Comparison of ENCODE assay signal across 11 cellular contexts in the genomic region with DNA sequence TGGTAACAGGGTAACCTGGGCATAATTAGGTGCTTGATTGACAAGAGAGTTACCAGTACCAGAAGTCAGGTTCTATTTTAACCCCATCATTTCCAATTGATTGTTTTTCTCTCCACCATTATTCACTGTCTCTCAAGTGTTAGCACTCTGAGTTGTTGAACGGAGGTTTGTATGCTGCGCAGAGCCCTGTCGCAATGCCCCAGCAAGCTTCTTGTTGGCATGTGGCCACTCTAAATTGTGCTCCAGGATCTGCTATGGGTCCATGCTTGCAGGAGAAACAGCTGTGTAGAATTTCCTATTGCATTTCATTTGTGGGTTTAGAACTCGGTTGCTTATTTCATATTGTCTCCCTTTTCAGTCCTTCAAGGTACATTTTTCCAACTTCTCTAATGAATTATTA.
DNase-seq lines count a peak whose midpoint lies in the region; ATAC-seq and TF ChIP-seq lines count a peak whose summit lies in the region.
"Had no signal": no experiment of that assay in that cellular context is flagged by ENCODE, and none has a peak within 500 bp of the region (broad histone marks: within the 10 kb centered on the region; RNA-seq: fewer than 3 reads in every experiment).

No MANE protein-coding gene starts in this region.

- no peaks in the 10 kb centered on the region for H3K9me3 ChIP-seq in sigmoid colon

- TF ChIP-seq CTCF in RWPE1 (conservative IDR thresholded peaks at IDR 0.05; ENCODE audit: low read depth) (no peak), fibroblast of the aortic adventitia (IDR thresholded peaks at IDR 0.05; ENCODE audit: insufficient read depth, low read length) (no peak), sigmoid colon (IDR thresholded peaks at IDR 0.05) (no peak), dorsolateral prefrontal cortex (IDR thresholded peaks at IDR 0.05 in 54 of 56, conservative IDR thresholded peaks at IDR 0.05 in 2 of 56; ENCODE audit: low read depth in 1 of 56, partially characterized antibody in 56 of 56) (no peak)

- peaks cover 0 to 65% (median 54%) of the 10 kb centered on the region in 4 donors for H3K4me1 ChIP-seq in sigmoid colon

- H3K36me3 ChIP-seq in sigmoid colon = peaks cover 14 to 27% (median 21%) of the 10 kb centered on the region in 4 donors

- H3K27me3 ChIP-seq in sigmoid colon = no peaks in the 10 kb centered on the region
- no peaks in the 10 kb centered on the region for H3K27me3 ChIP-seq in dorsolateral prefrontal cortex

- H3K27ac ChIP-seq in RWPE1 = peak overlapping the region; percentile 93
- peak overlapping the region; percentile 86 to 88 (median 86) for H3K27ac ChIP-seq in sigmoid colon
- H3K27ac ChIP-seq in dorsolateral prefrontal cortex = peak overlapping the region in 7 of 59 donors; percentile 19 to 79 (median 67)
- H3K27ac ChIP-seq: C4-2B had no signal

- 87 to 90% methylated on average over 4 of the region's 4 CpGs for WGBS in sigmoid colon, 2 donors

- intact Hi-C loops in sigmoid colon (cut with DNase I) (loop anchor here (5.0 kb wide), 3 partner anchors 40 to 115 kb away; no protein-coding TSS in a partner anchor), dorsolateral prefrontal cortex (cut with DNase I) (no loop called here)

- no peak for ATAC-seq in HG03521 (IDR thresholded peaks at IDR 0.05; ENCODE audit: unreplicated experiment)
- no peak for ATAC-seq in HG02884 (IDR thresholded peaks at IDR 0.05; ENCODE audit: unreplicated experiment)

- POLR2A ChIA-PET in RWPE1 (lab: Yijun Ruan, JAX; ENCODE audit: low non-redundant PET) = interaction anchor here (0.7 kb wide), 1 partner anchor 186 kb away, joined by 3 read pairs; no protein-coding TSS in a partner anchor

- CTCF ChIA-PET in RWPE1 (lab: Yijun Ruan, JAX) = interaction anchor here (0.6 to 1.4 kb wide), 3 partner anchors 181 to 200 kb away, joined by 4 to 11 read pairs (median 4); no protein-coding TSS in a partner anchor

- TF ChIP-seq POLR2A in sigmoid colon (IDR thresholded peaks at IDR 0.05) = no peak

- H3K4me3 ChIP-seq in fibroblast of the aortic adventitia (ENCODE audit: low read depth, low read length) (no peak overlapping the region), sigmoid colon (no peak overlapping the region), dorsolateral prefrontal cortex (no peak overlapping the region)

- DNase-seq in GF-D8 (lab: John Stamatoyannopoulos, UW) (peak; percentile 74), RWPE1 (ENCODE audit: low spot score) (no peak), fibroblast of the aortic adventitia (ENCODE audit: low read depth) (peak; percentile 11), sigmoid colon (peak; percentile 80), germinal center (ENCODE audit: low spot score) (no peak), dorsolateral prefrontal cortex (no peak)
- DNase-seq: effector CD4-positive, alpha-beta T cell; NCI-H526 treated with DMSO at 0.1 percent for 48 hours had no signal

- no peak for TF ChIP-seq EP300 in sigmoid colon (IDR thresholded peaks at IDR 0.05)

Comparison
In these comparisons a context has a peak if more than half of its experiments do, and no peak if none do; other contexts are left out.
1. DNase-seq: peak in GF-D8 (single experiment), fibroblast of the aortic adventitia (single experiment) and sigmoid colon (single experiment); none in RWPE1 (single experiment), germinal center (single experiment) and dorsolateral prefrontal cortex (0 of 10).